ENCODE assay signal across 8 cellular contexts in genomic region chr3:111989061-111989678, GRCh38. TPM values are rescaled to one million over a fixed set of nuclear protein-coding genes. Genes with fewer than 3 reads are reported as not detected.
A peak's percentile ranks its signal among the peaks of the same experiment; 100 is the strongest.
DNase-seq lines count a peak whose midpoint lies in the region; ATAC-seq and TF ChIP-seq lines count a peak whose summit lies in the region.

No MANE protein-coding gene starts in this region.

- H3K23me2 ChIP-seq in H9 (ENCODE audit: insufficient read length, low read depth, low read length, poor library complexity, severe bottlenecking) = no peaks in the 10 kb centered on the region

- POLR2A ChIA-PET in activated CD4-positive, alpha-beta memory T cell treated with anti-CD3 and anti-CD28 coated beads for 36 hours (lab: Charles Lee) = interaction anchor here (0.7 to 1.4 kb wide), 2 partner anchors 24 to 656 kb away, joined by 4 to 7 read pairs; no protein-coding TSS in a partner anchor

- H4K91ac ChIP-seq in H9 (ENCODE audit: insufficient read length, low read depth, low read length) = no peak overlapping the region

- H3K27me3 ChIP-seq in H9 (ENCODE audit: insufficient read depth, low read length) (no peaks in the 10 kb centered on the region), Loucy (ENCODE audit: insufficient read depth, low read length, poor library complexity, severe bottlenecking) (no peaks in the 10 kb centered on the region), esophagus squamous epithelium (no peaks in the 10 kb centered on the region), neural progenitor cell (no peaks in the 10 kb centered on the region)

- H3K4me3 Mint-ChIP-seq in activated CD8-positive, alpha-beta memory T cell treated with anti-CD3 and anti-CD28 coated beads, Interleukin-2, amount 10 ng/mL, durations not matched to agents 7 days and 5 days = no peak overlapping the region
- no peak overlapping the region for H3K4me3 Mint-ChIP-seq in H9
- H3K4me3 Mint-ChIP-seq in neural progenitor cell = no peak overlapping the region
- no peak overlapping the region for H3K4me3 Mint-ChIP-seq in activated CD4-positive, alpha-beta memory T cell treated with anti-CD3 and anti-CD28 coated beads for 36 hours

- H3K4ac ChIP-seq in H9 (ENCODE audit: low read depth, low read length) = no peak overlapping the region

- H3K27ac ChIP-seq in H9 (ENCODE audit: insufficient read length, low read depth, low read length) (no peak overlapping the region), esophagus squamous epithelium (no peak overlapping the region), neural progenitor cell (no peak overlapping the region)

- DNase-seq in activated CD8-positive, alpha-beta memory T cell treated with anti-CD3 and anti-CD28 coated beads, Interleukin-2, amount 10 ng/mL, durations not matched to agents 7 days and 5 days = no peak
- no peak for DNase-seq in activated CD8-positive, alpha-beta memory T cell treated with anti-CD3 and anti-CD28 coated beads, Interleukin-2, amount 50 U/mL, for 4 hours
- no peak for DNase-seq in H9
- DNase-seq in SK-MEL-5 (ENCODE audit: low read depth, low spot score) = peak; percentile 79
- no peak for DNase-seq in esophagus squamous epithelium (lab: John Stamatoyannopoulos, UW)
- DNase-seq in neural progenitor cell (ENCODE audit: low spot score) = peak; percentile 71
- DNase-seq in activated CD4-positive, alpha-beta memory T cell treated with anti-CD3 and anti-CD28 coated beads for 36 hours = no peak

- H3K27ac Mint-ChIP-seq in activated CD8-positive, alpha-beta memory T cell treated with anti-CD3 and anti-CD28 coated beads, Interleukin-2, amount 10 ng/mL, durations not matched to agents 7 days and 5 days = no peak overlapping the region
- no peak overlapping the region for H3K27ac Mint-ChIP-seq in H9
- no peak overlapping the region for H3K27ac Mint-ChIP-seq in neural progenitor cell
- no peak overlapping the region for H3K27ac Mint-ChIP-seq in activated CD4-positive, alpha-beta memory T cell treated with anti-CD3 and anti-CD28 coated beads for 36 hours

- intact Hi-C loops in esophagus squamous epithelium (cut with DNase I) = no loop called here
- intact Hi-C loops in activated CD4-positive, alpha-beta memory T cell treated with anti-CD3 and anti-CD28 coated beads for 36 hours (cut with micrococcal nuclease) = loop anchor here (1.0 kb wide), 3 partner anchors 11 to 54 kb away; no protein-coding TSS in a partner anchor

- H3K14ac ChIP-seq in H9 (ENCODE audit: insufficient read depth, low read length) = no peak overlapping the region

- H2BK15ac ChIP-seq in H9 (ENCODE audit: low read depth, low read length) = no peak overlapping the region

- H2AFZ ChIP-seq in H9 (ENCODE audit: low read length) = no peak overlapping the region
- H2AFZ ChIP-seq in Loucy (ENCODE audit: low read length) = no peak overlapping the region
- H2AFZ ChIP-seq in neural progenitor cell (replicated peaks) = no peak overlapping the region

- H3K79me2 ChIP-seq in H9 (ENCODE audit: insufficient read depth, low read length) (no peaks in the 10 kb centered on the region), Loucy (ENCODE audit: insufficient read depth, low read length) (peaks cover 14% of the 10 kb centered on the region), neural progenitor cell (ENCODE audit: low read depth) (peaks cover 13% of the 10 kb centered on the region)

- no peak overlapping the region for H3T11ph ChIP-seq in H9 (ENCODE audit: low read length)

- H2BK12ac ChIP-seq in H9 (ENCODE audit: insufficient read length, low read depth, low read length) = no peak overlapping the region

- peaks cover 33% of the 10 kb centered on the region for H3K4me1 Mint-ChIP-seq in activated CD8-positive, alpha-beta memory T cell treated with anti-CD3 and anti-CD28 coated beads, Interleukin-2, amount 10 ng/mL, durations not matched to agents 7 days and 5 days
- peaks cover 6 to 8% of the 10 kb centered on the region in 2 experiments for H3K4me1 Mint-ChIP-seq in H9
- H3K4me1 Mint-ChIP-seq in neural progenitor cell = peaks cover 21% of the 10 kb centered on the region
- peaks cover 27% of the 10 kb centered on the region for H3K4me1 Mint-ChIP-seq in activated CD4-positive, alpha-beta memory T cell treated with anti-CD3 and anti-CD28 coated beads for 36 hours (ENCODE audit: low read depth)

- no peak overlapping the region for H2BK20ac ChIP-seq in H9 (ENCODE audit: low read depth, low read length, poor library complexity, severe bottlenecking)

- H3K79me1 ChIP-seq in H9 (ENCODE audit: insufficient read depth, low read depth, low read length, poor library complexity, severe bottlenecking) = no peaks in the 10 kb centered on the region

- CTCF ChIA-PET in activated CD8-positive, alpha-beta memory T cell treated with anti-CD3 and anti-CD28 coated beads, Interleukin-2, amount 10 ng/mL, durations not matched to agents 7 days and 5 days (lab: Charles Lee) = interaction anchor here (0.7 to 5.1 kb wide), 18 partner anchors 8 to 322 kb away, joined by 3 to 73 read pairs (median 6); partner anchors contain the start of genes ABHD10 and TAGLN3
- CTCF ChIA-PET in activated CD4-positive, alpha-beta memory T cell treated with anti-CD3 and anti-CD28 coated beads for 36 hours (lab: Charles Lee) = interaction anchor here (0.9 to 13.2 kb wide), 31 partner anchors 9 to 349 kb away, joined by 3 to 395 read pairs (median 5); partner anchors contain the start of genes ABHD10, CD200, TAGLN3 and TMPRSS7

- H3K4me1 ChIP-seq in H9 (ENCODE audit: insufficient read depth, low read length) (0 out of 2 replicates have a peak, but pooled peaks cover 2% of the 10 kb centered on the region), Loucy (ENCODE audit: insufficient read depth, low read length, poor library complexity, severe bottlenecking) (peaks cover 21% of the 10 kb centered on the region), esophagus squamous epithelium (no peaks in the 10 kb centered on the region), neural progenitor cell (peaks cover 16% of the 10 kb centered on the region)

- H3K4me3 ChIP-seq in Loucy (ENCODE audit: low read length, poor library complexity, severe bottlenecking) (peak overlapping the region; percentile 57), esophagus squamous epithelium (no peak overlapping the region), neural progenitor cell (no peak overlapping the region)

- H3K9me3 ChIP-seq in H9 (ENCODE audit: control insufficient read depth, low read depth, low read length) (no peaks in the 10 kb centered on the region), Loucy (ENCODE audit: insufficient read depth, low read depth, low read length) (no peaks in the 10 kb centered on the region), esophagus squamous epithelium (no peaks in the 10 kb centered on the region), neural progenitor cell (ENCODE audit: low read depth) (no peaks in the 10 kb centered on the region)

- H2BK5ac ChIP-seq in H9 (ENCODE audit: insufficient read length, low read length) = no peak overlapping the region

- H3K9ac ChIP-seq in H9 (ENCODE audit: extremely low read depth, insufficient read length, low read length) (no peak overlapping the region), Loucy (ENCODE audit: low read depth, low read length, poor library complexity, severe bottlenecking) (no peak overlapping the region), neural progenitor cell (no peak overlapping the region)

- WGBS in H9 (ENCODE audit: extremely low coverage, insufficient read length, low lambda C conversion rate) = no CpG with 5 or more reads among the region's 3 CpGs
- 56 to 69% methylated on average over 3 of the region's 3 CpGs for WGBS in esophagus squamous epithelium, 2 donors

- H3K18ac ChIP-seq in H9 (ENCODE audit: insufficient read length, low read depth, low read length) = no peak overlapping the region

- no peak overlapping the region for H2AK5ac ChIP-seq in H9 (ENCODE audit: insufficient read length, low read length)

- H4K5ac ChIP-seq in H9 (ENCODE audit: insufficient read length, low read depth, low read length) = no peak overlapping the region

- H3K4me2 ChIP-seq in H9 (ENCODE audit: insufficient read depth, insufficient read length, low read length) = no peak overlapping the region
- peak overlapping the region; percentile 63 for H3K4me2 ChIP-seq in Loucy (ENCODE audit: low read depth, low read length, poor library complexity, severe bottlenecking)
- no peak overlapping the region for H3K4me2 ChIP-seq in neural progenitor cell

- H4K20me1 ChIP-seq in H9 (ENCODE audit: control insufficient read depth, insufficient read depth, insufficient read length) = no peaks in the 10 kb centered on the region
- peaks cover 21% of the 10 kb centered on the region for H4K20me1 ChIP-seq in Loucy (ENCODE audit: insufficient read depth, low read length, poor library complexity, severe bottlenecking)
- H4K20me1 ChIP-seq in neural progenitor cell (ENCODE audit: low read depth) = peaks cover 17% of the 10 kb centered on the region

- no peak overlapping the region for H3K23ac ChIP-seq in H9 (ENCODE audit: insufficient read length, low read depth, low read length)

- peak; percentile 80 for ATAC-seq in activated CD8-positive, alpha-beta memory T cell treated with anti-CD3 and anti-CD28 coated beads, Interleukin-2, amount 10 ng/mL, durations not matched to agents 7 days and 5 days

- no peaks in the 10 kb centered on the region; the same call in 1 of the 2 replicates for H3F3A ChIP-seq in Loucy (ENCODE audit: low read depth)
- peaks cover 41% of the 10 kb centered on the region for H3F3A ChIP-seq in neural progenitor cell (ENCODE audit: low read depth)

- peaks cover 31% of the 10 kb centered on the region; the same call in 1 of the 2 replicates for H3K36me3 ChIP-seq in Loucy (ENCODE audit: insufficient read depth, low read length)
- peaks cover 0 to 52% (median 6%) of the 10 kb centered on the region in 3 donors for H3K36me3 ChIP-seq in esophagus squamous epithelium
- H3K36me3 ChIP-seq in neural progenitor cell = peaks cover 22% of the 10 kb centered on the region

- peaks cover 48% of the 10 kb centered on the region for H3K36me3 Mint-ChIP-seq in activated CD8-positive, alpha-beta memory T cell treated with anti-CD3 and anti-CD28 coated beads, Interleukin-2, amount 10 ng/mL, durations not matched to agents 7 days and 5 days
- peaks cover 9 to 27% (median 27%) of the 10 kb centered on the region in 3 experiments; a peak in 6 of 7 replicates for H3K36me3 Mint-ChIP-seq in H9 (ENCODE audit: insufficient read depth in 1 of 3, low read depth in 3 of 3)
- peaks cover 29% of the 10 kb centered on the region for H3K36me3 Mint-ChIP-seq in neural progenitor cell
- H3K36me3 Mint-ChIP-seq in activated CD4-positive, alpha-beta memory T cell treated with anti-CD3 and anti-CD28 coated beads for 36 hours = peaks cover 38% of the 10 kb centered on the region

- H4K8ac ChIP-seq in H9 (replicated peaks; ENCODE audit: insufficient read length, low read depth, low read length) = no peak overlapping the region

- H3K56ac ChIP-seq in H9 (ENCODE audit: insufficient read length, low read depth, low read length) = no peak overlapping the region

- TF ChIP-seq POLR2A in esophagus squamous epithelium (IDR thresholded peaks at IDR 0.05) = no peak

- in situ Hi-C loops in SK-MEL-5 (cut with HindIII; ENCODE audit: low pct_unique_long_range_greater_than_20kb, low sequenced_read_pairs) = no loop called here

- H3K9me3 Mint-ChIP-seq in activated CD8-positive, alpha-beta memory T cell treated with anti-CD3 and anti-CD28 coated beads, Interleukin-2, amount 10 ng/mL, durations not matched to agents 7 days and 5 days (ENCODE audit: low read depth) = no peaks in the 10 kb centered on the region
- no peaks in the 10 kb centered on the region for H3K9me3 Mint-ChIP-seq in H9
- H3K9me3 Mint-ChIP-seq in neural progenitor cell = no peaks in the 10 kb centered on the region
- H3K9me3 Mint-ChIP-seq in activated CD4-positive, alpha-beta memory T cell treated with anti-CD3 and anti-CD28 coated beads for 36 hours = no peaks in the 10 kb centered on the region

- TF ChIP-seq CTCF in H9 (conservative IDR thresholded peaks at IDR 0.05) = peak; percentile 78
- TF ChIP-seq CTCF in Loucy (conservative IDR thresholded peaks at IDR 0.05; ENCODE audit: low read length) = peak; percentile 87
- TF ChIP-seq CTCF in esophagus squamous epithelium (IDR thresholded peaks at IDR 0.05) = peak in 5 of 6 experiments; percentile 48 to 72 (median 56)
- peak; percentile 89 for TF ChIP-seq CTCF in neural progenitor cell (IDR thresholded peaks at IDR 0.05)

- H2BK120ac ChIP-seq in H9 (ENCODE audit: low read depth, low read length, poor library complexity, severe bottlenecking) = no peak overlapping the region

- H3K27me3 Mint-ChIP-seq in activated CD8-positive, alpha-beta memory T cell treated with anti-CD3 and anti-CD28 coated beads, Interleukin-2, amount 10 ng/mL, durations not matched to agents 7 days and 5 days = no peaks in the 10 kb centered on the region
- H3K27me3 Mint-ChIP-seq in H9 (ENCODE audit: low read depth) = no peaks in the 10 kb centered on the region
- no peaks in the 10 kb centered on the region for H3K27me3 Mint-ChIP-seq in neural progenitor cell (ENCODE audit: insufficient read depth, low read depth)
- H3K27me3 Mint-ChIP-seq in activated CD4-positive, alpha-beta memory T cell treated with anti-CD3 and anti-CD28 coated beads for 36 hours = no peaks in the 10 kb centered on the region

- H3K9me2 ChIP-seq in Loucy (replicated peaks; ENCODE audit: low read depth, low read length) = no peaks in the 10 kb centered on the region

RNA-seq across cellular contexts. Expression of gene TAGLN3, which starts 9.6 kb away (rescaled TPM):
- total RNA-seq in activated CD8-positive, alpha-beta memory T cell treated with anti-CD3 and anti-CD28 coated beads, Interleukin-2, amount 10 ng/mL, durations not matched to agents 7 days and 5 days = not detected
- total RNA-seq in H9 (2021) = 6.4 and 7.5 TPM in 2 replicates
- total RNA-seq in SK-MEL-5 (2014; rRNA removed; shearing (Covaris generic)) = not detected in 2 replicates
- not detected in 2 replicates for polyA plus RNA-seq in SK-MEL-5 (2015; cell fraction: cytosol; rRNA removed)
- polyA plus RNA-seq in SK-MEL-5 (2015; cell fraction: nucleus; rRNA removed) = not detected in 2 replicates
- total RNA-seq in esophagus squamous epithelium = not detected
- total RNA-seq in neural progenitor cell (ENCODE audit: low replicate concordance) = 46.6 and 51.2 TPM in 2 replicates
- total RNA-seq in activated CD4-positive, alpha-beta memory T cell treated with anti-CD3 and anti-CD28 coated beads for 36 hours = under 1 TPM; 0.78 to 0.85 TPM

RNA-seq across cellular contexts. Expression of gene ABHD10, which starts 10.3 kb away (rescaled TPM):
- 10 to 100 TPM; 45.2 to 50.7 TPM for total RNA-seq in activated CD8-positive, alpha-beta memory T cell treated with anti-CD3 and anti-CD28 coated beads, Interleukin-2, amount 10 ng/mL, durations not matched to agents 7 days and 5 days
- total RNA-seq in H9 (2021) (21.8 and 28.4 TPM in 2 replicates), esophagus squamous epithelium (10 to 100 TPM; 10.2 to 22.5 (median 13.1) TPM), neural progenitor cell (ENCODE audit: low replicate concordance) (41.3 and 82.9 TPM in 2 replicates)
- 60.9 and 66.4 TPM in 2 replicates for total RNA-seq in SK-MEL-5 (2014; rRNA removed; shearing (Covaris generic))
- polyA plus RNA-seq in SK-MEL-5 (2015; cell fraction: cytosol; rRNA removed) = 30.1 and 33.3 TPM in 2 replicates
- 51.7 and 61.7 TPM in 2 replicates for polyA plus RNA-seq in SK-MEL-5 (2015; cell fraction: nucleus; rRNA removed)
- total RNA-seq in activated CD4-positive, alpha-beta memory T cell treated with anti-CD3 and anti-CD28 coated beads for 36 hours = 10 to 100 TPM; 79.8 to 84.2 TPM

RNA-seq across cellular contexts. Expression of gene TMPRSS7, which starts 45.4 kb away (rescaled TPM):
- total RNA-seq in activated CD8-positive, alpha-beta memory T cell treated with anti-CD3 and anti-CD28 coated beads, Interleukin-2, amount 10 ng/mL, durations not matched to agents 7 days and 5 days = not detected
- not detected in 2 replicates for total RNA-seq in H9 (2021)
- not detected in 2 replicates for total RNA-seq in SK-MEL-5 (2014; rRNA removed; shearing (Covaris generic))
- polyA plus RNA-seq in SK-MEL-5 (2015; cell fraction: cytosol; rRNA removed) = not detected in 2 replicates
- polyA plus RNA-seq in SK-MEL-5 (2015; cell fraction: nucleus; rRNA removed) = 0.58 TPM in 1 of 2 replicates, not detected in the other
- not detected for total RNA-seq in esophagus squamous epithelium
- total RNA-seq in neural progenitor cell (ENCODE audit: low replicate concordance) = not detected in 2 replicates
- total RNA-seq in activated CD4-positive, alpha-beta memory T cell treated with anti-CD3 and anti-CD28 coated beads for 36 hours = not detected

Comparison
In these comparisons a context has a peak if more than half of its experiments do, and no peak if none do; other contexts are left out.
1. DNase-seq: peak in SK-MEL-5 (single experiment) and neural progenitor cell (single experiment); none in activated CD8-positive, alpha-beta memory T cell treated with anti-CD3 and anti-CD28 coated beads, Interleukin-2, amount 10 ng/mL, durations not matched to agents 7 days and 5 days (single experiment), activated CD8-positive, alpha-beta memory T cell treated with anti-CD3 and anti-CD28 coated beads, Interleukin-2, amount 50 U/mL, for 4 hours (single experiment), H9 (single experiment), esophagus squamous epithelium (single experiment) and activated CD4-positive, alpha-beta memory T cell treated with anti-CD3 and anti-CD28 coated beads for 36 hours (single experiment).
2. Peak in every context shown above with its lines, with median percentiles within 50 percentile points of each other: CTCF ChIP-seq.